In the genomic region with DNA sequence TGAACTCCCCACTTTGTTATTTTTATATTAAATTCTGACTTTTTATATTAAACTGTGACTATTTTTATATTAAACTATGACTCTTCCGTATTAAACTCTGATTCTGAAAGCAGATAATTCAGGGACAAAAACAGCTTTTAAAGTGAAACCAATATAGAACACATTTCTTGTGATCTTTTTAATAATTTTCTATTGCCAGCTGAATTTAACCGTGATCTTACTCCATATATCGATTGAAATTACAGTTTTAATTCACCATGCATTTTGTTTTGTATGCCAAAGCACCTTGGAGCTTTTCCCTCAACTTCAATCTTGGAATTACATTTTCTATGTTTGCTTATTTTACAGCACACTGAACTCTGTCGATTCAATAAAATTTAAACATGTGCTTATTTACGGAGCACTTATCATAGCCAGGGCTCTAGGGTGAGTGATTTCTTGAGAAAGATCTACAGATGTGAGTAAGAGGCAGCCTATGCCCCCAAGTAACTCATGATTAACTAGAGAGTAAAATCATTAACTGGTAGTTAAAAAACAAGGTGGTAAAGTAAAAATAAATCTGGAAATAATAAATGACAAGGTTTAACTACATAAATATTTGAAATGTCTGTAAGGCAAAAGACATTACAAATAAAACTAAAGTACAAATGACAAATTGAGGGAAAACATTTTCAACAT, we compare ENCODE assay signal across 17 cellular contexts.
DNase-seq lines count a peak whose midpoint lies in the region; ATAC-seq, FAIRE-seq and TF ChIP-seq lines count a peak whose summit lies in the region.
"Had no signal": no experiment of that assay in that cellular context is flagged by ENCODE, and none has a peak within 500 bp of the region (broad histone marks: within the 10 kb centered on the region; RNA-seq: fewer than 3 reads in every experiment).

No MANE protein-coding gene starts in this region.

- H3K9ac ChIP-seq in Karpas-422 (ENCODE audit: low read length): no peak overlapping the region
- no peak overlapping the region for H3K9ac ChIP-seq in endocrine pancreas (ENCODE audit: control insufficient read depth, insufficient read depth, low read length)

- peaks cover 13% of the 10 kb centered on the region for H3K4me1 Mint-ChIP-seq in mesothelial cell of epicardium

- H3K27me3 Mint-ChIP-seq in mesothelial cell of epicardium (ENCODE audit: low read depth): peaks cover 1% of the 10 kb centered on the region

- H2AFZ ChIP-seq in Karpas-422 (ENCODE audit: low read length): no peak overlapping the region

- no peak for DNase-seq in Karpas-422
- DNase-seq in mesothelial cell of epicardium (ENCODE audit: low spot score in 2 of 2, unreplicated experiment in 2 of 2): no peak
- no peak for DNase-seq in upper lobe of right lung
- DNase-seq in activated naive CD4-positive, alpha-beta T cell treated with anti-CD3 and anti-CD28 coated beads, Interleukin-2, amount 50 U/mL, for 72 hours (ENCODE audit: low spot score in 2 of 2): no peak
- no peak for DNase-seq in H54 (ENCODE audit: insufficient read length, low spot score)
- DNase-seq: activated CD4-positive, alpha-beta T cell treated with anti-CD3 and anti-CD28 coated beads for 1 hour; activated T-cell treated with anti-CD3 and anti-CD28 coated beads for 4 hours; adrenal gland; CD4-positive, alpha-beta memory T cell; MG63; NCI-H2171; stimulated activated CD4-positive, alpha-beta T cell treated with anti-CD3 and anti-CD28 coated beads, Interleukin-4, amount 100 ng/mL, for 4 hours; stimulated activated naive CD4-positive, alpha-beta T cell; SW 1271 had no signal

- TF ChIP-seq POLR2A in H54 (IDR thresholded peaks at IDR 0.05; ENCODE audit: low read depth, low read length): no peak

- no peaks in the 10 kb centered on the region for H4K20me1 ChIP-seq in Karpas-422 (ENCODE audit: insufficient read depth, low read depth, low read length)

- intact Hi-C loops in upper lobe of right lung (cut with DNase I): no loop called here

- H3K4me3 ChIP-seq in Karpas-422 (ENCODE audit: low read length) (no peak overlapping the region), endocrine pancreas (ENCODE audit: control insufficient read depth, insufficient read depth, low read length) (peak overlapping the region; percentile 83), upper lobe of right lung (peak overlapping the region; percentile 31)
- H3K4me3 ChIP-seq: MG63, right atrium auricular region had no signal

- H3K36me3 Mint-ChIP-seq in mesothelial cell of epicardium: no peaks in the 10 kb centered on the region
- H3K36me3 Mint-ChIP-seq in activated naive CD4-positive, alpha-beta T cell treated with anti-CD3 and anti-CD28 coated beads, Interleukin-2, amount 50 U/mL, for 72 hours: peaks cover 0 to 4% of the 10 kb centered on the region in 2 donors
- H3K36me3 Mint-ChIP-seq: CD4-positive, alpha-beta memory T cell had no signal

- peaks cover 5% of the 10 kb centered on the region for H3K4me1 ChIP-seq in Karpas-422 (ENCODE audit: low read length)
- H3K4me1 ChIP-seq in endocrine pancreas (ENCODE audit: control insufficient read depth, insufficient read depth, low read length): peaks cover 4% of the 10 kb centered on the region
- peaks cover 10% of the 10 kb centered on the region for H3K4me1 ChIP-seq in upper lobe of right lung
- H3K4me1 ChIP-seq: adrenal gland, right atrium auricular region had no signal

- peak overlapping the region; percentile 13 for H3K27ac Mint-ChIP-seq in mesothelial cell of epicardium
- H3K27ac Mint-ChIP-seq in activated naive CD4-positive, alpha-beta T cell treated with anti-CD3 and anti-CD28 coated beads, Interleukin-2, amount 50 U/mL, for 72 hours: no peak overlapping the region

- H3K4me2 ChIP-seq in Karpas-422 (ENCODE audit: low read depth, low read length, poor library complexity, severe bottlenecking): peak overlapping the region; percentile 20

- H3K9me2 ChIP-seq in Karpas-422 (replicated peaks; ENCODE audit: insufficient read depth, low read length): no peaks in the 10 kb centered on the region

- TF ChIP-seq CTCF in mesothelial cell of epicardium (IDR thresholded peaks at IDR 0.05; ENCODE audit: unreplicated experiment) (no peak), upper lobe of right lung (IDR thresholded peaks at IDR 0.05) (no peak)

- ATAC-seq in upper lobe of right lung: no peak
- no peak for ATAC-seq in HG03095 (IDR thresholded peaks at IDR 0.05; ENCODE audit: unreplicated experiment)
- no peak for ATAC-seq in activated naive CD4-positive, alpha-beta T cell treated with anti-CD3 and anti-CD28 coated beads, Interleukin-2, amount 50 U/mL, for 72 hours

- H3K79me2 ChIP-seq in Karpas-422 (ENCODE audit: low read length): no peaks in the 10 kb centered on the region

- FAIRE-seq in H54 (lab: Jason Lieb, UNC): no peak

- H3K9me3 ChIP-seq in Karpas-422 (ENCODE audit: low read length) (no peaks in the 10 kb centered on the region), endocrine pancreas (ENCODE audit: control insufficient read depth, low read length) (no peaks in the 10 kb centered on the region), upper lobe of right lung (no peaks in the 10 kb centered on the region)
- H3K9me3 ChIP-seq: adrenal gland, MG63, right atrium auricular region had no signal

- H3K9me3 Mint-ChIP-seq in mesothelial cell of epicardium: no peaks in the 10 kb centered on the region
- peaks cover 0 to 4% of the 10 kb centered on the region in 2 donors for H3K9me3 Mint-ChIP-seq in activated naive CD4-positive, alpha-beta T cell treated with anti-CD3 and anti-CD28 coated beads, Interleukin-2, amount 50 U/mL, for 72 hours

- H3K27me3 ChIP-seq in Karpas-422 (ENCODE audit: low read length): no peaks in the 10 kb centered on the region
- no peaks in the 10 kb centered on the region for H3K27me3 ChIP-seq in endocrine pancreas (ENCODE audit: control insufficient read depth, insufficient read depth, low read length)
- H3K27me3 ChIP-seq in upper lobe of right lung: no peaks in the 10 kb centered on the region
- H3K27me3 ChIP-seq: adrenal gland, right atrium auricular region had no signal

- H3K36me3 ChIP-seq in Karpas-422 (ENCODE audit: insufficient read depth, low read length) (no peaks in the 10 kb centered on the region), endocrine pancreas (ENCODE audit: control insufficient read depth, insufficient read depth, low read length) (no peaks in the 10 kb centered on the region), upper lobe of right lung (no peaks in the 10 kb centered on the region)
- H3K36me3 ChIP-seq: adrenal gland, MG63, right atrium auricular region had no signal

- no peak overlapping the region for H3K4me3 Mint-ChIP-seq in mesothelial cell of epicardium

- H3K27ac ChIP-seq in Karpas-422 (ENCODE audit: low read length) (no peak overlapping the region), upper lobe of right lung (no peak overlapping the region)
- H3K27ac ChIP-seq: adrenal gland, right atrium auricular region had no signal
